In the genomic region with DNA sequence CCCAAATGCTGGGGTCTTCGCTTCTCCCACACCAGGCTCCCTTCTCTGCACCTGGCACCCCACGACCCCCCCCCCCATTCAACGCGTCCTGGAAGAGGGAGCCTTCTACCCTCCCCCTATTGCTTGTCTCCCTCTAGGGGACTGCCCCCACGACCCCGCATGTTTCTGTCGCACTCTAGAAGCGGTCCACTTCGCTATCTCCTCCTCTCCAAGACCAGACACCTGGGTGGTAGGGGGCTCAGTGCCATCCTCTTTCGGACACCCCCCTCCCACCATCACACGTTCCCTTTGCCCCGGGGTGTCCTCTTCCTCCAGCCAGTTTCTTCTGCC, we compare ENCODE assay signal across 9 cellular contexts. TPM values are rescaled to one million over a fixed set of nuclear protein-coding genes. Genes with fewer than 3 reads are reported as not detected.
DNase-seq lines count a peak whose midpoint lies in the region; ATAC-seq and TF ChIP-seq lines count a peak whose summit lies in the region.
"Had no signal": no experiment of that assay in that cellular context is flagged by ENCODE, and none has a peak within 500 bp of the region (broad histone marks: within the 10 kb centered on the region; RNA-seq: fewer than 3 reads in every experiment).

No MANE protein-coding gene starts in this region.

- H3K4me1 ChIP-seq in SK-N-SH (ENCODE audit: control insufficient read depth in 1 of 2, insufficient read depth in 2 of 2, low read depth in 1 of 2, low read length in 1 of 2): peaks cover 0 to 34% of the 10 kb centered on the region in 2 experiments; a peak in 2 of 4 replicates

- H3K4me2 ChIP-seq in SK-N-SH: peak overlapping the region; percentile 99

- TF ChIP-seq RAD21 in SK-N-SH (IDR thresholded peaks at IDR 0.05; ENCODE audit: low read length): no peak

- H3K27me3 Mint-ChIP-seq in activated naive CD8-positive, alpha-beta T cell treated with anti-CD3 and anti-CD28 coated beads, Interleukin-2, amount 50 U/mL, for 24 hours: no peaks in the 10 kb centered on the region

- CTCF ChIA-PET in SK-N-SH (lab: Yijun Ruan, JAX): interaction anchor here (0.6 to 3.4 kb wide), 17 partner anchors 10 to 149 kb away, joined by 3 to 29 read pairs (median 5); partner anchors contain the start of genes B9D2 and TMEM91

- ATAC-seq in SK-N-SH treated with all-trans-retinoic acid at 6 μM for 48 hours (no peak; the same call in 2 of the 3 replicates), GM21619 (IDR thresholded peaks at IDR 0.05; ENCODE audit: unreplicated experiment) (no peak), HG02571 (IDR thresholded peaks at IDR 0.05; ENCODE audit: unreplicated experiment) (no peak)
- no peak for ATAC-seq in activated naive CD8-positive, alpha-beta T cell treated with anti-CD3 and anti-CD28 coated beads, Interleukin-2, amount 50 U/mL, for 24 hours

- POLR2A ChIA-PET in SK-N-SH (lab: Yijun Ruan, JAX): interaction anchor here (1.6 kb wide), 1 partner anchor 12 kb away, joined by 4 read pairs; the partner anchor contains the start of gene B9D2

- no peaks in the 10 kb centered on the region for H3K9me3 ChIP-seq in SK-N-SH

- peaks cover 56% of the 10 kb centered on the region for H4K20me1 ChIP-seq in SK-N-SH (ENCODE audit: insufficient read depth)

- H3K9me3 Mint-ChIP-seq in activated naive CD8-positive, alpha-beta T cell treated with anti-CD3 and anti-CD28 coated beads, Interleukin-2, amount 50 U/mL, for 24 hours: no peaks in the 10 kb centered on the region

- H3K36me3 Mint-ChIP-seq in activated naive CD8-positive, alpha-beta T cell treated with anti-CD3 and anti-CD28 coated beads, Interleukin-2, amount 50 U/mL, for 24 hours (ENCODE audit: low read depth): peaks cover 44% of the 10 kb centered on the region

- H3K9ac ChIP-seq in SK-N-SH: peak overlapping the region; percentile 92

- 1% methylated on average over 12 of the region's 12 CpGs for WGBS in SK-N-SH (ENCODE audit: low lambda C conversion rate)

- peaks cover 61% of the 10 kb centered on the region for H3K4me1 Mint-ChIP-seq in activated naive CD8-positive, alpha-beta T cell treated with anti-CD3 and anti-CD28 coated beads, Interleukin-2, amount 50 U/mL, for 24 hours

- H3F3A ChIP-seq in SK-N-SH (replicated peaks; ENCODE audit: insufficient read depth): peaks cover 9% of the 10 kb centered on the region

- H3K4me3 Mint-ChIP-seq in activated naive CD8-positive, alpha-beta T cell treated with anti-CD3 and anti-CD28 coated beads, Interleukin-2, amount 50 U/mL, for 24 hours: peak overlapping the region; percentile 93

- H3K79me2 ChIP-seq in SK-N-SH (ENCODE audit: insufficient read depth): peaks cover 64% of the 10 kb centered on the region

- TF ChIP-seq CTCF in SK-N-SH (IDR thresholded peaks at IDR 0.05) (no peak), kidney epithelial cell (IDR thresholded peaks at IDR 0.05; ENCODE audit: insufficient read depth, low read length, poor library complexity, severe bottlenecking) (no peak)

- no peak overlapping the region for H2AFZ ChIP-seq in SK-N-SH (ENCODE audit: low read depth)

- H3K27me3 ChIP-seq in SK-N-SH (ENCODE audit: insufficient read depth) (no peaks in the 10 kb centered on the region), kidney epithelial cell (ENCODE audit: control insufficient read depth, insufficient read depth, low read length) (no peaks in the 10 kb centered on the region)

- H3K9me2 ChIP-seq in SK-N-SH: no peaks in the 10 kb centered on the region

- H3K27ac Mint-ChIP-seq in activated naive CD8-positive, alpha-beta T cell treated with anti-CD3 and anti-CD28 coated beads, Interleukin-2, amount 50 U/mL, for 24 hours: peak overlapping the region; percentile 95

- TF ChIP-seq EP300 in SK-N-SH (IDR thresholded peaks at IDR 0.05; ENCODE audit: borderline replicate concordance in 1 of 2, low read depth in 1 of 2, low read length in 1 of 2): no peak

- H3K4me3 ChIP-seq in SK-N-SH (ENCODE audit: low read depth in 2 of 2, low read length in 1 of 2): peak overlapping the region; percentile 65 to 99
- peak overlapping the region; percentile 58 for H3K4me3 ChIP-seq in kidney epithelial cell (ENCODE audit: low read depth, low read length)

- H3K36me3 ChIP-seq in SK-N-SH (replicated peaks in 1 of 2; ENCODE audit: control insufficient read depth in 1 of 2, insufficient read depth in 2 of 2, low read length in 1 of 2) (peaks cover 0 to 24% of the 10 kb centered on the region in 2 experiments), kidney epithelial cell (ENCODE audit: control insufficient read depth, insufficient read depth, low read length) (peaks cover 2% of the 10 kb centered on the region)

- H3K27ac ChIP-seq in SK-N-SH (ENCODE audit: low read depth in 2 of 2, low read length in 1 of 2) (peak overlapping the region in 1 of 2 experiments; percentile 79; a peak in 2 of 4 replicates), substantia nigra (ENCODE audit: low read depth, low read length, poor library complexity, severe bottlenecking) (peak overlapping the region; percentile 55)
- H3K27ac ChIP-seq: 22Rv1 had no signal

- DNase-seq in SK-N-SH (no peak), kidney epithelial cell (ENCODE audit: low read depth) (no peak), substantia nigra (lab: John Stamatoyannopoulos, UW) (peak in 1 of 49 donors; percentile 8), 8988T (no peak)
- no peak for DNase-seq in activated naive CD8-positive, alpha-beta T cell treated with anti-CD3 and anti-CD28 coated beads, Interleukin-2, amount 50 U/mL, for 24 hours

TF ChIP-seq in SK-N-SH, 30 proteins besides CTCF, POLR2A, EP300 and RAD21 (continues in another document):
- TF ChIP-seq FOXM1 (IDR thresholded peaks at IDR 0.05; ENCODE audit: low read depth): no peak
- TF ChIP-seq FOXJ3 (CRISPR knock-in tag; IDR thresholded peaks at IDR 0.05): no peak
- no peak for TF ChIP-seq MXI1 (IDR thresholded peaks at IDR 0.05; ENCODE audit: low read depth, low read length)
- TF ChIP-seq NRF1 (IDR thresholded peaks at IDR 0.05; ENCODE audit: low read depth, low read length): no peak
- no peak for TF ChIP-seq NFIC (IDR thresholded peaks at IDR 0.05; ENCODE audit: borderline replicate concordance)

TF ChIP-seq in SK-N-SH treated with all-trans-retinoic acid at 6 μM for 48 hours, 23 proteins besides CTCF, POLR2A, EP300 and RAD21 (continues in another document):
- TF ChIP-seq RARB (CRISPR knock-in tag; IDR thresholded peaks at IDR 0.05) (no peak), TOX (CRISPR knock-in tag; IDR thresholded peaks at IDR 0.05; ENCODE audit: borderline replicate concordance) (no peak), OSR1 (CRISPR knock-in tag; IDR thresholded peaks at IDR 0.05) (no peak), PATZ1 (CRISPR knock-in tag; IDR thresholded peaks at IDR 0.05; ENCODE audit: borderline replicate concordance) (no peak), CSDC2 (CRISPR knock-in tag; IDR thresholded peaks at IDR 0.05) (no peak)

RNA-seq across cellular contexts. Expression of gene TGFB1, which starts 1.5 kb away (rescaled TPM):
- 13.5 and 25.5 TPM in 2 replicates for polyA plus RNA-seq in SK-N-SH (2012; rRNA removed)
- 13.0 and 21.4 TPM in 2 replicates for polyA plus RNA-seq in SK-N-SH (2012; cell fraction: cytosol; rRNA removed)
- polyA plus RNA-seq in SK-N-SH (2012; cell fraction: nucleus; rRNA removed): 75.1 and 149 TPM in 2 replicates
- 25.7 and 35.2 TPM in 2 replicates for total RNA-seq in kidney epithelial cell

RNA-seq across cellular contexts. Expression of gene B9D2, which starts 11.7 kb away (rescaled TPM):
- 9.0 and 13.3 TPM in 2 replicates for polyA plus RNA-seq in SK-N-SH (2012; rRNA removed)
- polyA plus RNA-seq in SK-N-SH (2012; cell fraction: cytosol; rRNA removed): 9.6 and 10.5 TPM in 2 replicates
- 8.1 and 9.0 TPM in 2 replicates for polyA plus RNA-seq in SK-N-SH (2012; cell fraction: nucleus; rRNA removed)
- total RNA-seq in kidney epithelial cell: 4.5 and 5.7 TPM in 2 replicates

RNA-seq across cellular contexts. Expression of gene TMEM91, which starts 24.1 kb away (rescaled TPM):
- polyA plus RNA-seq in SK-N-SH (2012; rRNA removed): 5.1 and 5.7 TPM in 2 replicates
- polyA plus RNA-seq in SK-N-SH (2012; cell fraction: cytosol; rRNA removed): 0.85 and 1.0 TPM in 2 replicates
- 36.4 and 58.3 TPM in 2 replicates for polyA plus RNA-seq in SK-N-SH (2012; cell fraction: nucleus; rRNA removed)
- total RNA-seq in kidney epithelial cell: 1.6 and 4.6 TPM in 2 replicates

RNA-seq across cellular contexts. Expression of gene CCDC97, which starts 42.3 kb away (rescaled TPM):
- 8.7 and 9.6 TPM in 2 replicates for polyA plus RNA-seq in SK-N-SH (2012; rRNA removed)
- polyA plus RNA-seq in SK-N-SH (2012; cell fraction: cytosol; rRNA removed): 5.3 and 6.8 TPM in 2 replicates
- 11.7 and 13.7 TPM in 2 replicates for polyA plus RNA-seq in SK-N-SH (2012; cell fraction: nucleus; rRNA removed)
- total RNA-seq in kidney epithelial cell: 14.8 and 17.3 TPM in 2 replicates

RNA-seq across cellular contexts. Expression of gene EXOSC5, which starts 44.9 kb away (rescaled TPM):
- polyA plus RNA-seq in SK-N-SH (2012; rRNA removed): 71.3 and 74.1 TPM in 2 replicates
- polyA plus RNA-seq in SK-N-SH (2012; cell fraction: cytosol; rRNA removed): 37.8 and 52.6 TPM in 2 replicates
- polyA plus RNA-seq in SK-N-SH (2012; cell fraction: nucleus; rRNA removed): 42.1 and 45.3 TPM in 2 replicates
- 27.0 and 31.6 TPM in 2 replicates for total RNA-seq in kidney epithelial cell
